ENCODE assay signal across 12 cellular contexts in the genomic region with DNA sequence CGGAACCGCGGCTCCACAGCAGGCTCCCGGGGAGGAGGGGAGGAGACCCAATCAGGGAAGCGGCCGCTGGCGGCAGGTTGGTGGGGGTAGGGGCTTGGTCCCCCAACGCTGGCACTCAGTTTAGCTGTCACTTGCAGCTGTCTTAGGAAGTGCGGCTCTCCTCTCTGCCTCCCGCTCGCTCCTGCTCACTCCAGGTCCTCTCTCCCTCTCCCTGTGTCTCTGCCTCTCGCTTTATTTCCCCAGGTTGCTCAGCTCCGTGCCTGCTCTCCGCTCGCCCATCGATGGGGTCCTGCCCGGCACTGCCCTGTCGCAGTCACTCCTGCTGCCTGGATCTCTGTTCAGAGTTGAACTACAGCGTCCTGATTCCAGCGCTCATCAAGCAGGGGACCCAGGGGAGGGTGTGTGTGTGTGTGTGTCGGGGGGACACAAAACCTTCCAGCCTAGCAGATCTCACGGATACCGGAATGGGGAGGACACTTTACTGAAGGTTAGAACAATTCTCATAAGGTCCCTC.
DNase-seq lines count a peak whose midpoint lies in the region; ATAC-seq lines count a peak whose summit lies in the region.
"Had no signal": no experiment of that assay in that cellular context is flagged by ENCODE, and none has a peak within 500 bp of the region (broad histone marks: within the 10 kb centered on the region; RNA-seq: fewer than 3 reads in every experiment).

No MANE protein-coding gene starts in this region.

- H3K4me1 ChIP-seq in HUES48 (ENCODE audit: control insufficient read depth, insufficient read depth, low read length) (peaks cover 13% of the 10 kb centered on the region), ectodermal cell (ENCODE audit: control insufficient read depth, insufficient read depth, low read length) (peaks cover 33% of the 10 kb centered on the region)
- H3K4me1 ChIP-seq: thyroid gland had no signal

- no peak for ATAC-seq in naive thymus-derived CD8-positive, alpha-beta T cell
- ATAC-seq in sciatic nerve (no peak), HG02798 (IDR thresholded peaks at IDR 0.05; ENCODE audit: poor library complexity, unreplicated experiment) (no peak), Right ventricle myocardium superior (ENCODE audit: poor library complexity) (no peak)

- H3K4me3 Mint-ChIP-seq in naive thymus-derived CD8-positive, alpha-beta T cell, result peak overlapping the region; percentile 63 to 86 (median 78)

- DNase-seq in NCI-H1417 (lab: John Stamatoyannopoulos, UW) (peak in 2 of 3 experiments; percentile 50 to 58), NCI-H1417 treated with DMSO at 0.1 percent for 48 hours (lab: John Stamatoyannopoulos, UW) (no peak), sciatic nerve (ENCODE audit: low spot score) (no peak), Right ventricle myocardium superior (no peak)
- no peak for DNase-seq in naive thymus-derived CD8-positive, alpha-beta T cell
- DNase-seq: NCI-H1092, thyroid gland had no signal

- no peaks in the 10 kb centered on the region for H3K36me3 ChIP-seq in HUES48 (ENCODE audit: control insufficient read depth, insufficient read depth, low read length)
- no peaks in the 10 kb centered on the region for H3K36me3 ChIP-seq in ectodermal cell (ENCODE audit: control insufficient read depth, insufficient read depth, low read length)
- H3K36me3 ChIP-seq: thyroid gland had no signal

- no peak overlapping the region for H3K9ac ChIP-seq in HUES48 (ENCODE audit: low read depth, low read length)

- H3K36me3 Mint-ChIP-seq in naive thymus-derived CD8-positive, alpha-beta T cell, result peaks cover 0 to 2% (median 0%) of the 10 kb centered on the region in 3 donors

- peaks cover 19 to 83% (median 58%) of the 10 kb centered on the region in 5 donors for H3K27me3 Mint-ChIP-seq in naive thymus-derived CD8-positive, alpha-beta T cell

- intact Hi-C loops in sciatic nerve (cut with DNase I) (no loop called here), Right ventricle myocardium superior (cut with DNase I) (no loop called here)

- H3K27ac Mint-ChIP-seq in naive thymus-derived CD8-positive, alpha-beta T cell, result peak overlapping the region in 4 of 10 donors; percentile 24 to 83 (median 44)

- H3K9me3 ChIP-seq in HUES48 (ENCODE audit: control insufficient read depth, insufficient read depth, low read length), result no peaks in the 10 kb centered on the region
- H3K9me3 ChIP-seq in ectodermal cell (ENCODE audit: control insufficient read depth, low read length), result no peaks in the 10 kb centered on the region
- H3K9me3 ChIP-seq: thyroid gland had no signal

- H3K27me3 ChIP-seq in HUES48 (ENCODE audit: control insufficient read depth, insufficient read depth, low read length), result peaks cover 2% of the 10 kb centered on the region; the same call in 1 of the 2 replicates
- peaks cover 13% of the 10 kb centered on the region for H3K27me3 ChIP-seq in ectodermal cell (ENCODE audit: control insufficient read depth, insufficient read depth, low read length, poor library complexity, severe bottlenecking)

- 4 to 5% methylated on average over 23 of the region's 23 CpGs for WGBS in ectodermal cell, 2 experiments

- H3K4me1 Mint-ChIP-seq in naive thymus-derived CD8-positive, alpha-beta T cell, result peaks cover 6 to 9% (median 7%) of the 10 kb centered on the region in 4 donors

- H3K27ac ChIP-seq in HUES48 (ENCODE audit: low read depth, low read length) (no peak overlapping the region), ectodermal cell (ENCODE audit: insufficient read depth, low read depth, low read length, poor library complexity, severe bottlenecking) (no peak overlapping the region)
- H3K27ac ChIP-seq: 22Rv1, SK-N-MC, thyroid gland had no signal

- H3K4me3 ChIP-seq in HUES48 (ENCODE audit: low read depth, low read length) (peak overlapping the region; percentile 71), ectodermal cell (ENCODE audit: insufficient read depth, low read depth, low read length) (peak overlapping the region; percentile 24)
- H3K4me3 ChIP-seq: SK-N-MC, thyroid gland had no signal

- POLR2A ChIA-PET in naive thymus-derived CD8-positive, alpha-beta T cell (lab: Charles Lee), result no interaction called here

- no peaks in the 10 kb centered on the region for H3K9me3 Mint-ChIP-seq in naive thymus-derived CD8-positive, alpha-beta T cell

Comparison
In these comparisons a context has a peak if more than half of its experiments do, and no peak if none do; other contexts are left out.
1. DNase-seq: peak in NCI-H1417 (2 of 3); none in NCI-H1417 treated with DMSO at 0.1 percent for 48 hours (single experiment), naive thymus-derived CD8-positive, alpha-beta T cell (0 of 10), sciatic nerve (single experiment) and Right ventricle myocardium superior (single experiment).